Comparison of ENCODE assay signal across 9 cellular contexts in the genomic region with DNA sequence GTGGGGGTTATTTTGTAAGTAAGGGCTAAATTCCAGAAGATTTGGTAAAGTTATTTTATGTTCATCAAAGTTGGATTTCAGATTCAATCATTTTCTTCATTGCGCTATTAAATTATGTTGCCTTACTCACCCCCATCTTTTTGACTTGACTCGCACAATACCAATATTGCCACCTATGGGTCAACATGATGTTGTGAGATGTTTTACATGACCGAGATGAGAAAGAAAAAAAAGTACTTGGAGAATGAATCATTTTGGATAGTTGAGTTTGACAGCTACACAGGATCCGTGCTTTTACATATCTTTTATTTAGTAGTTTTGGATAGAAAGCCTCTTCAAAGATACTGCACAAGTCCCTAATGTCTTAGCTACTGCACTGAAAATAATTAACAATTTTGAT.
A peak's percentile ranks its signal among the peaks of the same experiment; 100 is the strongest.
DNase-seq lines count a peak whose midpoint lies in the region; ATAC-seq and TF ChIP-seq lines count a peak whose summit lies in the region.
"Had no signal": no experiment of that assay in that cellular context is flagged by ENCODE, and none has a peak within 500 bp of the region (broad histone marks: within the 10 kb centered on the region; RNA-seq: fewer than 3 reads in every experiment).

No MANE protein-coding gene starts in this region.

- peak; percentile 33 for TF ChIP-seq CTCF in astrocyte of the cerebellum (IDR thresholded peaks at IDR 0.05; ENCODE audit: low read depth, low read length, missing control alignments)

- no peaks in the 10 kb centered on the region for H3K27me3 ChIP-seq in mesenchymal stem cell (ENCODE audit: control insufficient read depth in 1 of 2, insufficient read depth in 1 of 2, low read length in 2 of 2)
- H3K27me3 ChIP-seq: SJCRH30 had no signal

- no peak overlapping the region for H2BK12ac ChIP-seq in mesenchymal stem cell (ENCODE audit: low read length in 2 of 2)

- H3K14ac ChIP-seq in mesenchymal stem cell (ENCODE audit: low read length in 2 of 2), result no peak overlapping the region

- no peak for ATAC-seq in GM19455 (IDR thresholded peaks at IDR 0.05; ENCODE audit: unreplicated experiment)
- no peak for ATAC-seq in GM19035 (IDR thresholded peaks at IDR 0.05; ENCODE audit: unreplicated experiment)
- ATAC-seq in GM21717 (IDR thresholded peaks at IDR 0.05; ENCODE audit: unreplicated experiment), result no peak

- peak overlapping the region; percentile 6 for H3K9ac ChIP-seq in mesenchymal stem cell (ENCODE audit: low read length)

- H2BK5ac ChIP-seq in mesenchymal stem cell (ENCODE audit: low read depth, low read length, poor library complexity, severe bottlenecking), result no peak overlapping the region

- H3K36me3 ChIP-seq in mesenchymal stem cell (ENCODE audit: control insufficient read depth in 1 of 2, insufficient read depth in 2 of 2, low read depth in 1 of 2, low read length in 2 of 2), result no peaks in the 10 kb centered on the region
- H3K36me3 ChIP-seq: SJCRH30 had no signal

- H3K18ac ChIP-seq in mesenchymal stem cell (ENCODE audit: low read depth in 1 of 2, low read length in 2 of 2), result no peak overlapping the region

- no peak overlapping the region for H3K23ac ChIP-seq in mesenchymal stem cell (ENCODE audit: low read length in 2 of 2)

- H3K4ac ChIP-seq in mesenchymal stem cell (ENCODE audit: low read depth in 1 of 2, low read length in 2 of 2), result no peak overlapping the region

- H3K4me3 ChIP-seq in astrocyte of the cerebellum (ENCODE audit: low read depth, low read length) (no peak overlapping the region), mesenchymal stem cell (ENCODE audit: insufficient read depth in 1 of 2, low read depth in 1 of 2, low read length in 2 of 2) (no peak overlapping the region)
- H3K4me3 ChIP-seq: SJCRH30 had no signal

- H4K8ac ChIP-seq in mesenchymal stem cell (ENCODE audit: low read length), result no peak overlapping the region

- H2BK120ac ChIP-seq in mesenchymal stem cell (ENCODE audit: low read depth, low read length), result no peak overlapping the region

- DNase-seq in DMS114 treated with DMSO at 0.1 percent for 48 hours (lab: John Stamatoyannopoulos, UW; ENCODE audit: unreplicated experiment) (peak; percentile 1), HT1080 (ENCODE audit: low read depth) (peak; percentile 81), astrocyte of the cerebellum (ENCODE audit: low read depth) (peak; percentile 9), mesenchymal stem cell (peak; percentile 40)
- DNase-seq in activated CD4-positive, alpha-beta T cell treated with anti-CD3 and anti-CD28 coated beads, Interleukin-2, amount 50 U/mL, for 48 hours, result no peak

- H2AFZ ChIP-seq in mesenchymal stem cell (ENCODE audit: low read depth, low read length), result no peak overlapping the region

- H2BK15ac ChIP-seq in mesenchymal stem cell (ENCODE audit: low read depth, poor library complexity, severe bottlenecking), result no peak overlapping the region

- 70% methylated on average over 2 of the region's 4 CpGs for WGBS in mesenchymal stem cell

- no peaks in the 10 kb centered on the region for H3K79me1 ChIP-seq in mesenchymal stem cell (replicated peaks; ENCODE audit: low read length, poor library complexity, severe bottlenecking)

- H2AK5ac ChIP-seq in mesenchymal stem cell (ENCODE audit: low read length, severe bottlenecking), result no peak overlapping the region

- no peak overlapping the region for H4K91ac ChIP-seq in mesenchymal stem cell (ENCODE audit: low read length)

- no peak overlapping the region for H3K4me2 ChIP-seq in mesenchymal stem cell (ENCODE audit: low read length, poor library complexity, severe bottlenecking)

- no peaks in the 10 kb centered on the region for H3K4me1 ChIP-seq in mesenchymal stem cell (ENCODE audit: control insufficient read depth, insufficient read depth, low read depth, low read length)

- no peaks in the 10 kb centered on the region for H3K9me3 ChIP-seq in mesenchymal stem cell (ENCODE audit: control insufficient read depth, low read length)
- H3K9me3 ChIP-seq: SJCRH30 had no signal

- no peak overlapping the region for H3K27ac ChIP-seq in mesenchymal stem cell (ENCODE audit: low read length, poor library complexity, severe bottlenecking)
- H3K27ac ChIP-seq: SJCRH30 had no signal

- in situ Hi-C loops in astrocyte of the cerebellum (cut with HindIII; ENCODE audit: low sequenced_read_pairs), result no loop called here

Comparison
In these comparisons a context has a peak if more than half of its experiments do, and no peak if none do; other contexts are left out.
1. DNase-seq: peak in DMS114 treated with DMSO at 0.1 percent for 48 hours (single experiment), HT1080 (single experiment), astrocyte of the cerebellum (single experiment) and mesenchymal stem cell (single experiment); none in activated CD4-positive, alpha-beta T cell treated with anti-CD3 and anti-CD28 coated beads, Interleukin-2, amount 50 U/mL, for 48 hours (0 of 2).